1 cellular context compared by ENCODE assay signal in the genomic region with DNA sequence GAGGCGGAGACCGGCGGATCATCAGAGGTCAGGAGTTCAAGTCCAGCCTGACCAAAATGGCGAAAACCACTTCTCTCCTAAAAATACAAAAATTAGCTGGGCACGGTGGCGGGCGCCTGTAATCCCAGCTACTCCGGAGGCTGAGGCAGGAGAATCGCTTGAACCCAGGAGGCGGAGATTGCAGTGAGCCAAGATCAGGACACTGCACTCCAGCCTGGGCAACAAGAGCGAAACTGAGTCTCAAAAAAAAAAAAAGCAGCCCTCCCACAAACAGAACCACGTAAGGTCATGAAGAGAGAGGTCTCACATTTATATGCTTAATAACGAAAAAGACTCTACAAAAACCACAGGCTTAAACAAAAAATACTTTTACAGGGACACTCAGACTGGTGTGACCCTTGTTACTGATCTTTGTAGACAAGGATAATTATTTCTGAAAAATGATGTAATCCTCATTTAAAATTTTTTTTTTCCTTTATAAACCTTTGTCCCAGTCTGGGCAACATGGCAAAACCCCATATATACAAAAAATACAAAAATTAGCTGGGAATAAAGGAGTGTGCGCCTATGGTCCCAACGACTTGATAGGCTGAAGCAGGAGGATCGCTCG.
TF ChIP-seq lines count a peak whose summit lies in the region.

No MANE protein-coding gene starts in this region.

TF ChIP-seq in HepG2, 621 proteins besides CTCF, POLR2A, EP300 and RAD21 (continued from another document):
- TF ChIP-seq ZKSCAN8 (CRISPR knock-in tag; IDR thresholded peaks at IDR 0.05; ENCODE audit: borderline replicate concordance) (0 out of 2 replicates have a peak, but pooled peaks have one; percentile 10), NFYC (CRISPR knock-in tag; IDR thresholded peaks at IDR 0.05) (no peak), EZH2 (conservative IDR thresholded peaks at IDR 0.05; ENCODE audit: low read depth, low read length) (no peak), NFIC (IDR thresholded peaks at IDR 0.05; ENCODE audit: low read length) (no peak), TCF12 (IDR thresholded peaks at IDR 0.05) (no peak), TCF12 (CRISPR knock-in tag; IDR thresholded peaks at IDR 0.05) (no peak), TEAD3 (CRISPR knock-in tag; optimal IDR thresholded peaks at IDR 0.05; ENCODE audit: borderline replicate concordance) (no peak), NONO (IDR thresholded peaks at IDR 0.05) (no peak), NONO (CRISPR knock-in tag; conservative IDR thresholded peaks at IDR 0.05) (0 out of 2 replicates have a peak, but pooled peaks have one; percentile 25), PHB2 (IDR thresholded peaks at IDR 0.05; ENCODE audit: partially characterized antibody) (no peak), SP1 (IDR thresholded peaks at IDR 0.05) (no peak), SP1 (CRISPR knock-in tag; IDR thresholded peaks at IDR 0.05) (no peak)
- TF ChIP-seq, protein P1, sequence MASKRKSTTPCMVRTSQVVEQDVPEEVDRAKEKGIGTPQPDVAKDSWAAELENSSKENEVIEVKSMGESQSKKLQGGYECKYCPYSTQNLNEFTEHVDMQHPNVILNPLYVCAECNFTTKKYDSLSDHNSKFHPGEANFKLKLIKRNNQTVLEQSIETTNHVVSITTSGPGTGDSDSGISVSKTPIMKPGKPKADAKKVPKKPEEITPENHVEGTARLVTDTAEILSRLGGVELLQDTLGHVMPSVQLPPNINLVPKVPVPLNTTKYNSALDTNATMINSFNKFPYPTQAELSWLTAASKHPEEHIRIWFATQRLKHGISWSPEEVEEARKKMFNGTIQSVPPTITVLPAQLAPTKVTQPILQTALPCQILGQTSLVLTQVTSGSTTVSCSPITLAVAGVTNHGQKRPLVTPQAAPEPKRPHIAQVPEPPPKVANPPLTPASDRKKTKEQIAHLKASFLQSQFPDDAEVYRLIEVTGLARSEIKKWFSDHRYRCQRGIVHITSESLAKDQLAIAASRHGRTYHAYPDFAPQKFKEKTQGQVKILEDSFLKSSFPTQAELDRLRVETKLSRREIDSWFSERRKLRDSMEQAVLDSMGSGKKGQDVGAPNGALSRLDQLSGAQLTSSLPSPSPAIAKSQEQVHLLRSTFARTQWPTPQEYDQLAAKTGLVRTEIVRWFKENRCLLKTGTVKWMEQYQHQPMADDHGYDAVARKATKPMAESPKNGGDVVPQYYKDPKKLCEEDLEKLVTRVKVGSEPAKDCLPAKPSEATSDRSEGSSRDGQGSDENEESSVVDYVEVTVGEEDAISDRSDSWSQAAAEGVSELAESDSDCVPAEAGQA (IDR thresholded peaks at IDR 0.05; ENCODE audit: low read depth) = no peak
- TF ChIP-seq, protein P1 (CRISPR knock-in tag; IDR thresholded peaks at IDR 0.05; ENCODE audit: borderline replicate concordance) = no peak
- TF ChIP-seq, protein P2, sequence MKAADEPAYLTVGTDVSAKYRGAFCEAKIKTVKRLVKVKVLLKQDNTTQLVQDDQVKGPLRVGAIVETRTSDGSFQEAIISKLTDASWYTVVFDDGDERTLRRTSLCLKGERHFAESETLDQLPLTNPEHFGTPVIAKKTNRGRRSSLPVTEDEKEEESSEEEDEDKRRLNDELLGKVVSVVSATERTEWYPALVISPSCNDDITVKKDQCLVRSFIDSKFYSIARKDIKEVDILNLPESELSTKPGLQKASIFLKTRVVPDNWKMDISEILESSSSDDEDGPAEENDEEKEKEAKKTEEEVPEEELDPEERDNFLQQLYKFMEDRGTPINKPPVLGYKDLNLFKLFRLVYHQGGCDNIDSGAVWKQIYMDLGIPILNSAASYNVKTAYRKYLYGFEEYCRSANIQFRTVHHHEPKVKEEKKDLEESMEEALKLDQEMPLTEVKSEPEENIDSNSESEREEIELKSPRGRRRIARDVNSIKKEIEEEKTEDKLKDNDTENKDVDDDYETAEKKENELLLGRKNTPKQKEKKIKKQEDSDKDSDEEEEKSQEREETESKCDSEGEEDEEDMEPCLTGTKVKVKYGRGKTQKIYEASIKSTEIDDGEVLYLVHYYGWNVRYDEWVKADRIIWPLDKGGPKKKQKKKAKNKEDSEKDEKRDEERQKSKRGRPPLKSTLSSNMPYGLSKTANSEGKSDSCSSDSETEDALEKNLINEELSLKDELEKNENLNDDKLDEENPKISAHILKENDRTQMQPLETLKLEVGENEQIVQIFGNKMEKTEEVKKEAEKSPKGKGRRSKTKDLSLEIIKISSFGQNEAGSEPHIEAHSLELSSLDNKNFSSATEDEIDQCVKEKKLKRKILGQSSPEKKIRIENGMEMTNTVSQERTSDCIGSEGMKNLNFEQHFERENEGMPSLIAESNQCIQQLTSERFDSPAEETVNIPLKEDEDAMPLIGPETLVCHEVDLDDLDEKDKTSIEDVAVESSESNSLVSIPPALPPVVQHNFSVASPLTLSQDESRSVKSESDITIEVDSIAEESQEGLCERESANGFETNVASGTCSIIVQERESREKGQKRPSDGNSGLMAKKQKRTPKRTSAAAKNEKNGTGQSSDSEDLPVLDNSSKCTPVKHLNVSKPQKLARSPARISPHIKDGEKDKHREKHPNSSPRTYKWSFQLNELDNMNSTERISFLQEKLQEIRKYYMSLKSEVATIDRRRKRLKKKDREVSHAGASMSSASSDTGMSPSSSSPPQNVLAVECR (CRISPR knock-in tag; IDR thresholded peaks at IDR 0.05; ENCODE audit: borderline replicate concordance) = no peak
- TF ChIP-seq, protein P3, sequence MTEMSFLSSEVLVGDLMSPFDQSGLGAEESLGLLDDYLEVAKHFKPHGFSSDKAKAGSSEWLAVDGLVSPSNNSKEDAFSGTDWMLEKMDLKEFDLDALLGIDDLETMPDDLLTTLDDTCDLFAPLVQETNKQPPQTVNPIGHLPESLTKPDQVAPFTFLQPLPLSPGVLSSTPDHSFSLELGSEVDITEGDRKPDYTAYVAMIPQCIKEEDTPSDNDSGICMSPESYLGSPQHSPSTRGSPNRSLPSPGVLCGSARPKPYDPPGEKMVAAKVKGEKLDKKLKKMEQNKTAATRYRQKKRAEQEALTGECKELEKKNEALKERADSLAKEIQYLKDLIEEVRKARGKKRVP (CRISPR knock-in tag; IDR thresholded peaks at IDR 0.05) = no peak
